9 cellular contexts compared by ENCODE assay signal in the genomic region with DNA sequence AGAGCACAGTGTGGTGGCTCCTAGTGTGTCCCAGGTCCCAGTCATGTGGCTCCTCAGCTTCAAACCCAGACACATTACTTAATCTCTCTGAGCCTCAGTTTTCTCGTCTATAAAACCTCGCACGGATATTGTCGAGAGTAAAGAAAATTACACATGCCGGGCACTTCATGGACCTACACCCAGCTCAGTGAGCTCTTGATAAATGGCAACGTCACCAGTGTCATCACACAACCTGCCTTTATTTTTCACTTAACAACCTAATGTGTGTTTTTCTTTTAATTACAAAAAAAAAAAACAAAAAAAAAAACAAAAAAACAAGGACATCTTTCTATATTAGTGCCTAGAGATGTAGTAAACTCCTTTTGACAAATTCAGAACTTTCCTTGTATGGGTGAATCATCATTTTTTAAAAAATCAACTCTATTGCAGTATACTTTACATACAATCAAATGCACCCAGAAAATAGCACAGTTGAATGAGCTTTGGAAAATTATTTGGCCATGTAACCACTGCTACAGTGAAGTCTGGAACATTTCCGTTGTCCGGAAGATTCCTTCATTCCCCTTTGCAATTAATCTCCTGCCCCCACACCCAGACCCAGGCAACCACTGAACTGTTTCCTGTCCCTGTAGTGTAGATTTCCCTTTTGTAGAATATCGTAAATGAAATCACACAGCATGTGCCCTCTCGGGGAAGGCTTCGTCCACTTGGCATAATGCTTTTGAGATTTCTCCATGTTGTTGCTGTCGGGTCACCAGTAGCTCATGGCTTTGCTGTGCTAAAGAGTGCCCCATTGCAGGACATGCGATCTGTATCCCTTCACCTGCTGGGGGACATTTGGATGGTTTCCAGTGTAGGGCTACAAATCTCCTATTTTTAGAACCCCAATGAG.
DNase-seq lines count a peak whose midpoint lies in the region; ATAC-seq, FAIRE-seq and TF ChIP-seq lines count a peak whose summit lies in the region.
"Had no signal": no experiment of that assay in that cellular context is flagged by ENCODE, and none has a peak within 500 bp of the region (broad histone marks: within the 10 kb centered on the region; RNA-seq: fewer than 3 reads in every experiment).

No MANE protein-coding gene starts in this region.

- TF ChIP-seq CTCF in vagina (IDR thresholded peaks at IDR 0.05), result no peak

- H3K27ac Mint-ChIP-seq in stimulated activated naive CD8-positive, alpha-beta T cell treated with anti-CD3 and anti-CD28 coated beads, Interleukin-15, Interleukin-2, amounts not matched to agents 100 ng/mL and 50 ng/mL, for 24 hours, result peak overlapping the region; percentile 58
- H3K27ac Mint-ChIP-seq in stimulated activated naive CD8-positive, alpha-beta T cell treated with anti-CD3 and anti-CD28 coated beads, Interleukin-15, amount 100 ng/mL, for 72 hours, result peak overlapping the region in 1 of 2 donors; percentile 69

- no peak for FAIRE-seq in H54 (lab: Jason Lieb, UNC)

- no peaks in the 10 kb centered on the region for H3K27me3 Mint-ChIP-seq in stimulated activated naive CD8-positive, alpha-beta T cell treated with anti-CD3 and anti-CD28 coated beads, Interleukin-15, Interleukin-2, amounts not matched to agents 100 ng/mL and 50 ng/mL, for 24 hours
- H3K27me3 Mint-ChIP-seq in stimulated activated naive CD8-positive, alpha-beta T cell treated with anti-CD3 and anti-CD28 coated beads, Interleukin-15, amount 100 ng/mL, for 72 hours, result no peaks in the 10 kb centered on the region

- H3K36me3 Mint-ChIP-seq in stimulated activated naive CD8-positive, alpha-beta T cell treated with anti-CD3 and anti-CD28 coated beads, Interleukin-15, Interleukin-2, amounts not matched to agents 100 ng/mL and 50 ng/mL, for 24 hours (ENCODE audit: low read depth), result no peaks in the 10 kb centered on the region

- TF ChIP-seq POLR2A in vagina (IDR thresholded peaks at IDR 0.05), result no peak
- TF ChIP-seq POLR2A in H54 (IDR thresholded peaks at IDR 0.05; ENCODE audit: low read depth, low read length), result no peak

- no peak overlapping the region for H3K4me3 Mint-ChIP-seq in stimulated activated naive CD8-positive, alpha-beta T cell treated with anti-CD3 and anti-CD28 coated beads, Interleukin-15, Interleukin-2, amounts not matched to agents 100 ng/mL and 50 ng/mL, for 24 hours
- peak overlapping the region in 1 of 2 donors; percentile 51 for H3K4me3 Mint-ChIP-seq in stimulated activated naive CD8-positive, alpha-beta T cell treated with anti-CD3 and anti-CD28 coated beads, Interleukin-15, amount 100 ng/mL, for 72 hours

- H3K27me3 ChIP-seq in muscle layer of duodenum (ENCODE audit: low read depth, low read length) (no peaks in the 10 kb centered on the region), vagina (no peaks in the 10 kb centered on the region)

- no peaks in the 10 kb centered on the region for H3K9me3 ChIP-seq in muscle layer of duodenum (ENCODE audit: control insufficient read depth in 1 of 2, low read length in 2 of 2)
- no peaks in the 10 kb centered on the region for H3K9me3 ChIP-seq in vagina

- H3K4me1 ChIP-seq in muscle layer of duodenum (ENCODE audit: control insufficient read depth in 1 of 2, insufficient read depth in 2 of 2, low read length in 2 of 2), result peaks cover 16 to 18% of the 10 kb centered on the region in 2 donors
- H3K4me1 ChIP-seq in vagina, result peaks cover 17% of the 10 kb centered on the region

- peak overlapping the region; percentile 58 for H3K27ac ChIP-seq in muscle layer of duodenum (ENCODE audit: low read length)
- peak overlapping the region; percentile 65 for H3K27ac ChIP-seq in vagina
- H3K27ac ChIP-seq: WERI-Rb-1 had no signal

- H3K4me3 ChIP-seq in muscle layer of duodenum (ENCODE audit: low read depth in 1 of 2, low read length in 2 of 2) (peak overlapping the region; percentile 37 to 40), vagina (peak overlapping the region in 1 of 2 donors; percentile 6)

- intact Hi-C loops in vagina (cut with DNase I), result no loop called here

- no peak for DNase-seq in stimulated activated naive CD8-positive, alpha-beta T cell treated with anti-CD3 and anti-CD28 coated beads, Interleukin-15, amount 100 ng/mL, for 72 hours
- peak; percentile 50 to 67 for DNase-seq in dermis microvascular lymphatic vessel endothelial cell (ENCODE audit: low read depth in 2 of 2)
- DNase-seq in vagina (ENCODE audit: extremely low spot score in 2 of 2), result no peak
- DNase-seq in inferior parietal cortex (ENCODE audit: extremely low spot score), result no peak
- DNase-seq in stimulated activated CD4-positive, alpha-beta T cell treated with anti-CD3 and anti-CD28 coated beads, Interleukin-12 subunit alpha, Interleukin-12 subunit beta, amount 100 ng/mL, for 4 hours, result no peak
- DNase-seq in H54 (ENCODE audit: insufficient read length, low spot score), result no peak

- ATAC-seq in stimulated activated naive CD8-positive, alpha-beta T cell treated with anti-CD3 and anti-CD28 coated beads, Interleukin-15, amount 100 ng/mL, for 72 hours, result no peak

- no peaks in the 10 kb centered on the region for H3K9me3 Mint-ChIP-seq in stimulated activated naive CD8-positive, alpha-beta T cell treated with anti-CD3 and anti-CD28 coated beads, Interleukin-15, Interleukin-2, amounts not matched to agents 100 ng/mL and 50 ng/mL, for 24 hours
- no peaks in the 10 kb centered on the region for H3K9me3 Mint-ChIP-seq in stimulated activated naive CD8-positive, alpha-beta T cell treated with anti-CD3 and anti-CD28 coated beads, Interleukin-15, amount 100 ng/mL, for 72 hours

- H3K36me3 ChIP-seq in muscle layer of duodenum (ENCODE audit: control insufficient read depth in 1 of 2, insufficient read depth in 2 of 2, low read length in 2 of 2) (no peaks in the 10 kb centered on the region), vagina (no peaks in the 10 kb centered on the region)
- H3K36me3 ChIP-seq: WERI-Rb-1 had no signal

- peaks cover 14% of the 10 kb centered on the region for H3K4me1 Mint-ChIP-seq in stimulated activated naive CD8-positive, alpha-beta T cell treated with anti-CD3 and anti-CD28 coated beads, Interleukin-15, Interleukin-2, amounts not matched to agents 100 ng/mL and 50 ng/mL, for 24 hours (ENCODE audit: low read depth)
- peaks cover 17% of the 10 kb centered on the region for H3K4me1 Mint-ChIP-seq in stimulated activated naive CD8-positive, alpha-beta T cell treated with anti-CD3 and anti-CD28 coated beads, Interleukin-15, amount 100 ng/mL, for 72 hours

Comparison
In these comparisons a context has a peak if more than half of its experiments do, and no peak if none do; other contexts are left out.
1. DNase-seq: peak in dermis microvascular lymphatic vessel endothelial cell (2 of 2); none in stimulated activated naive CD8-positive, alpha-beta T cell treated with anti-CD3 and anti-CD28 coated beads, Interleukin-15, amount 100 ng/mL, for 72 hours (0 of 2), vagina (0 of 2), inferior parietal cortex (single experiment), stimulated activated CD4-positive, alpha-beta T cell treated with anti-CD3 and anti-CD28 coated beads, Interleukin-12 subunit alpha, Interleukin-12 subunit beta, amount 100 ng/mL, for 4 hours (single experiment) and H54 (single experiment).